In the genomic region with DNA sequence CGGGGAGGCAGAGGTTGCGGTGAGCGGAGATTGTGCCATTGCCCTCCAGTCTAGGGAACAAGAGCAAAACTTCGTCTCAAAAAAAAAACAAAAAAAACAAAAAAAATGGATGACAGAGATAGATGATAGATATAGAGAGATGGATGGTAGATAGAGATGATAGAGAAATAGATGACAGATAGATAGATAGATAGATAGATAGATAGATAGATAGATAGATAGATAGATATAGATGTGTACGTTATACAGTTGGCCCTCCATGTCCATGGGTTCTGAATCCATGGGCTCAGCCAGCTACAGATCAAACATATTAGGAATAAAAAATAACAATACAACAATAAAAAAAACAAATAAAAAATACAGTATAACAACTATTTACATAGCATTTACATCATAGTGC, we compare ENCODE assay signal across 29 cellular contexts.
"Had no signal": no experiment of that assay in that cellular context is flagged by ENCODE, and none has a peak within 500 bp of the region (broad histone marks: within the 10 kb centered on the region; RNA-seq: fewer than 3 reads in every experiment).

No MANE protein-coding gene starts in this region.

- H3K27me3 Mint-ChIP-seq: dendritic cell treated with granulocyte-macrophage colony-stimulating factor and Interleukin-4, amounts not matched to agents 40 ng/mL and 50 ng/mL, for 4 days had no signal

- H3K36me3 ChIP-seq: colonic mucosa, esophagus muscularis mucosa, esophagus squamous epithelium, gastrocnemius medialis, gastroesophageal sphincter, heart left ventricle, heart right ventricle had no signal

- H3K4me2 ChIP-seq: hepatocyte had no signal

- H3K27me3 ChIP-seq: colonic mucosa, dorsolateral prefrontal cortex, esophagus muscularis mucosa, esophagus squamous epithelium, foreskin keratinocyte, gastrocnemius medialis, gastroesophageal sphincter, heart left ventricle, heart right ventricle, hepatocyte had no signal

- H3K79me2 ChIP-seq: hepatocyte had no signal

- H3K27ac ChIP-seq: colonic mucosa, coronary artery, dorsolateral prefrontal cortex, epithelial cell of prostate, esophagus muscularis mucosa, esophagus squamous epithelium, foreskin keratinocyte, gastrocnemius medialis, gastroesophageal sphincter, heart left ventricle, heart right ventricle, hepatocyte had no signal

- H3K27ac Mint-ChIP-seq: dendritic cell treated with granulocyte-macrophage colony-stimulating factor and Interleukin-4, amounts not matched to agents 40 ng/mL and 50 ng/mL, for 4 days; effector memory CD8-positive, alpha-beta T cell had no signal

- H3K4me3 ChIP-seq: colonic mucosa, coronary artery, dorsolateral prefrontal cortex, esophagus muscularis mucosa, esophagus squamous epithelium, gastrocnemius medialis, gastroesophageal sphincter, heart left ventricle, heart right ventricle, hepatocyte had no signal

- H3K9me3 ChIP-seq: colonic mucosa, esophagus muscularis mucosa, esophagus squamous epithelium, gastrocnemius medialis, gastroesophageal sphincter, heart left ventricle, heart right ventricle had no signal

- FAIRE-seq: endometrium, endothelial cell of umbilical vein, frontal cortex had no signal

- H2AFZ ChIP-seq: hepatocyte had no signal

- H3K4me1 ChIP-seq: colonic mucosa, esophagus muscularis mucosa, foreskin keratinocyte, gastrocnemius medialis, gastroesophageal sphincter, heart left ventricle, heart right ventricle had no signal

- ATAC-seq: effector memory CD8-positive, alpha-beta T cell; esophagus mucosa; foreskin keratinocyte; gastrocnemius medialis; gastroesophageal sphincter; heart left ventricle; heart right ventricle had no signal

- H3K9me3 Mint-ChIP-seq: dendritic cell treated with granulocyte-macrophage colony-stimulating factor and Interleukin-4, amounts not matched to agents 40 ng/mL and 50 ng/mL, for 4 days; effector memory CD8-positive, alpha-beta T cell had no signal

- H3K4me3 Mint-ChIP-seq: dendritic cell treated with granulocyte-macrophage colony-stimulating factor and Interleukin-4, amounts not matched to agents 40 ng/mL and 50 ng/mL, for 4 days; effector memory CD8-positive, alpha-beta T cell had no signal

- DNase-seq: colonic mucosa; cortex of kidney; dermis blood vessel endothelial cell; dorsolateral prefrontal cortex; effector CD4-positive, alpha-beta T cell; effector CD8-positive, alpha-beta T cell; effector memory CD4-positive, alpha-beta T cell; effector memory CD8-positive, alpha-beta T cell; erythroblast; esophagus squamous epithelium; foreskin fibroblast; foreskin keratinocyte; foreskin melanocyte; gastrocnemius medialis; glutamatergic neuron; head of caudate nucleus; heart left ventricle; heart right ventricle; hippocampal formation had no signal
